1 cellular context compared by ENCODE assay signal in the genomic region with DNA sequence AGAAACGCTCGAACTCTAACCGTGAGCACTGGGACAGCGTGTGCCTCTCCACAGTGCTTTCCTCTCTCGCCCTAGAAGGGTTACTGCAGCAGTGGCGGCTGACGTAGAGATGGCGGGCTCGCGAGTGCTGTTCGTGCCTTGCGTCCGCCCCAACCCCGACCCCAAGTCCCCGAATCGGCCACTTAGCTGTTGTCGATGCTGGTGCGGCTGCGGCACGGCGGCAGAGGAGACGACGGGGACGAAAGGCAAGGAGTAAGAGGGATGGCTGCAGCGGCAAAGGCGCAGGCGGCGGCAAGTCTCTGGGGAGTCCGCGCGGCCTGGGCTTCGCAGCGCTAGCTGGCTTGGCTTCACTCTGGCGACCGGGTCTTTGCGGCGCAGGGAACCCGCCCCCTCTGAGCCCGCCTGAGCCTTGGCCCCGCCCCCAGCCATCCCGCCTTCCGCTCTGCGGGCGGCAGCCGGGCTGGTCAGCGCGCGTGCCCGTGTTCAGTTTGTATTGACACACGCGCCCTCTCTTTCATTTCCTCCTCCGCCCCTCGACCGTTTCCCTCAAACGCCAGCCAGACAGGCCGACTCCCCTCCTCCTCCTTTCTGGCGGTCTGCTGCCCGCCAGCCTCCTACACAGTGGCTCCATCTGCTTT.
A peak's percentile ranks its signal among the peaks of the same experiment; 100 is the strongest.
TF ChIP-seq lines count a peak whose summit lies in the region.

TSS of gene SPIN4 (minus strand) at position 354 of the 638 bp plus-strand sequence. CDS start 513 bp downstream, outside the sequence.

TF ChIP-seq in HepG2, 621 proteins besides CTCF, POLR2A, EP300 and RAD21 (continued from another document and continues in another):
- no peak for TF ChIP-seq HMGXB4 (CRISPR knock-in tag; IDR thresholded peaks at IDR 0.05; ENCODE audit: borderline replicate concordance in 1 of 2, low read depth in 1 of 2)
- TF ChIP-seq, protein P1, sequence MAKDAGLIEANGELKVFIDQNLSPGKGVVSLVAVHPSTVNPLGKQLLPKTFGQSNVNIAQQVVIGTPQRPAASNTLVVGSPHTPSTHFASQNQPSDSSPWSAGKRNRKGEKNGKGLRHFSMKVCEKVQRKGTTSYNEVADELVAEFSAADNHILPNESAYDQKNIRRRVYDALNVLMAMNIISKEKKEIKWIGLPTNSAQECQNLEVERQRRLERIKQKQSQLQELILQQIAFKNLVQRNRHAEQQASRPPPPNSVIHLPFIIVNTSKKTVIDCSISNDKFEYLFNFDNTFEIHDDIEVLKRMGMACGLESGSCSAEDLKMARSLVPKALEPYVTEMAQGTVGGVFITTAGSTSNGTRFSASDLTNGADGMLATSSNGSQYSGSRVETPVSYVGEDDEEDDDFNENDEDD (CRISPR knock-in tag; IDR thresholded peaks at IDR 0.05; ENCODE audit: borderline replicate concordance), result peak; percentile 77; the same call in 1 of the 2 replicates
- TF ChIP-seq ZNF766 (CRISPR knock-in tag; IDR thresholded peaks at IDR 0.05; ENCODE audit: borderline replicate concordance), result no peak
- TF ChIP-seq MED1 (CRISPR knock-in tag; IDR thresholded peaks at IDR 0.05), result peak; percentile 13; the same call in 1 of the 2 replicates
- no peak for TF ChIP-seq SOX6 (IDR thresholded peaks at IDR 0.05)
- no peak for TF ChIP-seq SOX6 (CRISPR knock-in tag; IDR thresholded peaks at IDR 0.05)
- TF ChIP-seq NFYC (CRISPR knock-in tag; IDR thresholded peaks at IDR 0.05), result 0 out of 2 replicates have a peak, but pooled peaks have one; percentile 16
- TF ChIP-seq ZNF44 (CRISPR knock-in tag; IDR thresholded peaks at IDR 0.05), result no peak
- TF ChIP-seq DBP (CRISPR knock-in tag; IDR thresholded peaks at IDR 0.05; ENCODE audit: not compliant biosample characterization), result no peak
- no peak for TF ChIP-seq ISX (CRISPR knock-in tag; conservative IDR thresholded peaks at IDR 0.05)
- TF ChIP-seq ZNF33A (CRISPR knock-in tag; IDR thresholded peaks at IDR 0.05; ENCODE audit: borderline replicate concordance), result no peak
- TF ChIP-seq, protein P2, sequence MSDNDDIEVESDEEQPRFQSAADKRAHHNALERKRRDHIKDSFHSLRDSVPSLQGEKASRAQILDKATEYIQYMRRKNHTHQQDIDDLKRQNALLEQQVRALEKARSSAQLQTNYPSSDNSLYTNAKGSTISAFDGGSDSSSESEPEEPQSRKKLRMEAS (IDR thresholded peaks at IDR 0.05), result peak; percentile 66
- TF ChIP-seq CREB3 (CRISPR knock-in tag; IDR thresholded peaks at IDR 0.05), result no peak
- TF ChIP-seq ZNF337 (CRISPR knock-in tag; IDR thresholded peaks at IDR 0.05; ENCODE audit: borderline replicate concordance, low read depth), result no peak
- no peak for TF ChIP-seq PHF20 (CRISPR knock-in tag; IDR thresholded peaks at IDR 0.05)
- TF ChIP-seq AKAP8 (CRISPR knock-in tag; IDR thresholded peaks at IDR 0.05), result 0 out of 2 replicates have a peak, but pooled peaks have one; percentile 32
- TF ChIP-seq RBFOX2 (IDR thresholded peaks at IDR 0.05; ENCODE audit: low read depth, low read length), result peak; percentile 63
- TF ChIP-seq POLR2AphosphoS5 (IDR thresholded peaks at IDR 0.05; ENCODE audit: low read depth, low read length), result peak; percentile 36
- no peak for TF ChIP-seq GMEB2 (CRISPR knock-in tag; IDR thresholded peaks at IDR 0.05; ENCODE audit: low read depth)
- 0 out of 2 replicates have a peak, but pooled peaks have one; percentile 31 for TF ChIP-seq ZBTB7B (CRISPR knock-in tag; IDR thresholded peaks at IDR 0.05)
- TF ChIP-seq JARID2 (CRISPR knock-in tag; IDR thresholded peaks at IDR 0.05; ENCODE audit: insufficient replicate concordance), result no peak
- TF ChIP-seq CBFB (CRISPR knock-in tag; IDR thresholded peaks at IDR 0.05), result no peak; the same call in 1 of the 2 replicates
- TF ChIP-seq JDP2 (CRISPR knock-in tag; IDR thresholded peaks at IDR 0.05; ENCODE audit: borderline replicate concordance), result no peak
- TF ChIP-seq ZNF205 (CRISPR knock-in tag; IDR thresholded peaks at IDR 0.05), result no peak
- no peak for TF ChIP-seq ARNTL (CRISPR knock-in tag; IDR thresholded peaks at IDR 0.05)
- TF ChIP-seq ZKSCAN1 (IDR thresholded peaks at IDR 0.05; ENCODE audit: low read length), result no peak
- TF ChIP-seq SNAI1 (CRISPR knock-in tag; IDR thresholded peaks at IDR 0.05; ENCODE audit: borderline replicate concordance), result no peak
- no peak for TF ChIP-seq ZNF713 (CRISPR knock-in tag; IDR thresholded peaks at IDR 0.05)
- no peak for TF ChIP-seq ZNF83 (CRISPR knock-in tag; IDR thresholded peaks at IDR 0.05; ENCODE audit: borderline replicate concordance)
- TF ChIP-seq ZNF768 (CRISPR knock-in tag; IDR thresholded peaks at IDR 0.05), result peak; percentile 38; the same call in 1 of the 2 replicates
- TF ChIP-seq SMARCE1 (IDR thresholded peaks at IDR 0.05; ENCODE audit: borderline replicate concordance), result no peak
- TF ChIP-seq FOSL2 (CRISPR knock-in tag; IDR thresholded peaks at IDR 0.05), result no peak
- no peak for TF ChIP-seq SMAD9 (CRISPR knock-in tag; IDR thresholded peaks at IDR 0.05)
- TF ChIP-seq ZNF138 (CRISPR knock-in tag; IDR thresholded peaks at IDR 0.05; ENCODE audit: low read depth), result no peak
- TF ChIP-seq KMT2A (CRISPR knock-in tag; IDR thresholded peaks at IDR 0.05), result 0 out of 2 replicates have a peak, but pooled peaks have one; percentile 9
- peak; percentile 72 for TF ChIP-seq UBTF (CRISPR knock-in tag; IDR thresholded peaks at IDR 0.05)
- TF ChIP-seq, protein P3, sequence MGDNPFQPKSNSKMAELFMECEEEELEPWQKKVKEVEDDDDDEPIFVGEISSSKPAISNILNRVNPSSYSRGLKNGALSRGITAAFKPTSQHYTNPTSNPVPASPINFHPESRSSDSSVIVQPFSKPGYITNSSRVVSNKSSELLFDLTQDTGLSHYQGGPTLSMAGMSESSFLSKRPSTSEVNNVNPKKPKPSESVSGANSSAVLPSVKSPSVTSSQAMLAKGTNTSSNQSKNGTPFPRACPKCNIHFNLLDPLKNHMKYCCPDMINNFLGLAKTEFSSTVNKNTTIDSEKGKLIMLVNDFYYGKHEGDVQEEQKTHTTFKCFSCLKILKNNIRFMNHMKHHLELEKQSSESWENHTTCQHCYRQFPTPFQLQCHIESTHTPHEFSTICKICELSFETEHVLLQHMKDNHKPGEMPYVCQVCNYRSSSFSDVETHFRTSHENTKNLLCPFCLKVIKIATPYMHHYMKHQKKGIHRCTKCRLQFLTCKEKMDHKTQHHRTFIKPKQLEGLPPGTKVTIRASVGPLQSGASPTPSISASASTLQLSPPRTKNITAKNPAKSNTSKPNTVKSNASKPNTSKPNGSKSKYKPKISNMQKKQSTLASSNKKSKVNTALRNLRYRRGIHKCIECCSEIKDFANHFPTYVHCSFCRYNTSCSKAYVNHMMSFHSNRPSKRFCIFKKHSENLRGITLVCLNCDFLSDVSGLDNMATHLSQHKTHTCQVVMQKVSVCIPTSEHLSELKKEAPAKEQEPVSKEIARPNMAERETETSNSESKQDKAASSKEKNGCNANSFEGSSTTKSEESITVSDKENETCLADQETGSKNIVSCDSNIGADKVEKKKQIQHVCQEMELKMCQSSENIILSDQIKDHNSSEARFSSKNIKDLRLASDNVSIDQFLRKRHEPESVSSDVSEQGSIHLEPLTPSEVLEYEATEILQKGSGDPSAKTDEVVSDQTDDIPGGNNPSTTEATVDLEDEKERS (CRISPR knock-in tag; IDR thresholded peaks at IDR 0.05), result no peak
- no peak for TF ChIP-seq MAFK (conservative IDR thresholded peaks at IDR 0.05 in 1 of 2, IDR thresholded peaks at IDR 0.05 in 1 of 2; ENCODE audit: low read length in 2 of 2)
- no peak for TF ChIP-seq PHB2 (IDR thresholded peaks at IDR 0.05; ENCODE audit: partially characterized antibody)
- TF ChIP-seq EED (CRISPR knock-in tag; IDR thresholded peaks at IDR 0.05), result no peak
- TF ChIP-seq MLX (CRISPR knock-in tag; IDR thresholded peaks at IDR 0.05), result 0 out of 2 replicates have a peak, but pooled peaks have one; percentile 36
- peak; percentile 45; the same call in 1 of the 2 replicates for TF ChIP-seq KMT2B (CRISPR knock-in tag; IDR thresholded peaks at IDR 0.05)
- TF ChIP-seq DDIT3 (CRISPR knock-in tag; IDR thresholded peaks at IDR 0.05), result no peak
- no peak for TF ChIP-seq TARDBP (CRISPR knock-in tag; IDR thresholded peaks at IDR 0.05)
- peak; percentile 51 for TF ChIP-seq ASH2L (IDR thresholded peaks at IDR 0.05; ENCODE audit: insufficient read length, low read depth, low read length)
- no peak for TF ChIP-seq PRPF4 (IDR thresholded peaks at IDR 0.05; ENCODE audit: low read depth, low read length, poor library complexity, severe bottlenecking)
- TF ChIP-seq ZNF501 (CRISPR knock-in tag; IDR thresholded peaks at IDR 0.05), result no peak
- TF ChIP-seq ZMYM3 (CRISPR knock-in tag; IDR thresholded peaks at IDR 0.05), result no peak
- TF ChIP-seq ZNF670 (CRISPR knock-in tag; IDR thresholded peaks at IDR 0.05; ENCODE audit: borderline replicate concordance), result no peak
- TF ChIP-seq PAX8 (CRISPR knock-in tag; IDR thresholded peaks at IDR 0.05; ENCODE audit: borderline replicate concordance), result no peak
- TF ChIP-seq TCF7L2 (IDR thresholded peaks at IDR 0.05; ENCODE audit: low read depth, low read length), result no peak
- TF ChIP-seq, protein P4, sequence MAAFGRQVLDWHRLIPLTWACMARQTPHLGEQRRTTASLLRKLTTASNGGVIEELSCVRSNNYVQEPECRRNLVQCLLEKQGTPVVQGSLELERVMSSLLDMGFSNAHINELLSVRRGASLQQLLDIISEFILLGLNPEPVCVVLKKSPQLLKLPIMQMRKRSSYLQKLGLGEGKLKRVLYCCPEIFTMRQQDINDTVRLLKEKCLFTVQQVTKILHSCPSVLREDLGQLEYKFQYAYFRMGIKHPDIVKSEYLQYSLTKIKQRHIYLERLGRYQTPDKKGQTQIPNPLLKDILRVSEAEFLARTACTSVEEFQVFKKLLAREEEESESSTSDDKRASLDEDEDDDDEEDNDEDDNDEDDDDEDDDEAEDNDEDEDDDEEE (CRISPR knock-in tag; IDR thresholded peaks at IDR 0.05), result no peak
- no peak for TF ChIP-seq RNF2 (conservative IDR thresholded peaks at IDR 0.05; ENCODE audit: low read depth)
- no peak for TF ChIP-seq ZNF432 (CRISPR knock-in tag; IDR thresholded peaks at IDR 0.05; ENCODE audit: borderline replicate concordance)
- no peak for TF ChIP-seq MAFG (CRISPR knock-in tag; IDR thresholded peaks at IDR 0.05)
- TF ChIP-seq SYNCRIP (IDR thresholded peaks at IDR 0.05; ENCODE audit: insufficient read depth, low read depth, low read length), result no peak
- TF ChIP-seq ZNF34 (CRISPR knock-in tag; IDR thresholded peaks at IDR 0.05; ENCODE audit: borderline replicate concordance), result no peak
